Comparison of ENCODE assay signal across 1 cellular context in the genomic region with DNA sequence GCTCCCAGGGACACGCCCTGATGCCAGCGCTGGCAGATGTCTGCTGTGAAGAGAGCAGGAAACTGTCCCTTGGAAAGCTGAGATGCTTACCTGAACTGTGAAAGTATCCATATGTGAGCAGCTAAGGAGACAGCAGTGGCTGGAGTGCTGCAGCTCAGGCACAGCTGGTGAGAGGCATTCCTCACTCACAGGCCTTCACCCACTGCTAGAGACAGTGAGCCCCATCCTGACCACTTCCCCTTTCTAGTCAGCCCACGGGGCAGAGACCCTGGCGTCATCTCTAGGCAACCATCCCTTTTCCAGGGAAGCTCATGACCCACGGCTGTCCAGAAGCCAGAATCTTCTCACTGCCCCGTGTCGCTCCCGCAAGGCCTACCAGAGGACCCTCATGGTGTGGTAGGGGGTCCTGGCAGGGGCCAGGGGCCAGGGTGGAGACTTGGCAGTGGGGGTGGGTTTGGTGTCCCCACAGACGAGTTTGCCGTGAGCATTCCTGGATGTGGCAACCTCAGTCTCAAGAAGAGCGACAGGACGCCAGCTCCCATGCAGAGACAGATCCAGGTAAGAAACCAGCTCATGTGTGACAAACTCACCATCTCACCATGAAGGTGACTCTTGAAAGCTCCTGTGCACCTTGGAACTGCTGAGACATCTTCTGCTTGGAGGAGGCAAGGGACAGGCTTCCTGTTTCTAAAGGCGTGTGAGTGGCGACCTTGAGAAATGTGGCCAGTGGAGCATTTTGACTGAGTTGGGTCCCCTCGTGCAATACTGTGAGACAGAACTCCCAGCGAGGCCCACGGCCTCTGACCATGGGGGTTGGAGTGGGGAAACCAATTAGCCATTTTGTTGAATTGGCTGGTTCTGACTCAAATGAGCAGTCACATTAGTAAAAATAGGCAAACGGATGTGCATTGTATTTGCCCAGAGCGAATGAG.
TF ChIP-seq lines count a peak whose summit lies in the region.

A gene (minus strand): TSS at position 216 of the 932 bp plus-strand sequence. CDS start 105 bp downstream, at position 111.

TF ChIP-seq in GM12878, 131 proteins besides CTCF, POLR2A, EP300 and RAD21 (continued from another document):
- TF ChIP-seq, protein P1, sequence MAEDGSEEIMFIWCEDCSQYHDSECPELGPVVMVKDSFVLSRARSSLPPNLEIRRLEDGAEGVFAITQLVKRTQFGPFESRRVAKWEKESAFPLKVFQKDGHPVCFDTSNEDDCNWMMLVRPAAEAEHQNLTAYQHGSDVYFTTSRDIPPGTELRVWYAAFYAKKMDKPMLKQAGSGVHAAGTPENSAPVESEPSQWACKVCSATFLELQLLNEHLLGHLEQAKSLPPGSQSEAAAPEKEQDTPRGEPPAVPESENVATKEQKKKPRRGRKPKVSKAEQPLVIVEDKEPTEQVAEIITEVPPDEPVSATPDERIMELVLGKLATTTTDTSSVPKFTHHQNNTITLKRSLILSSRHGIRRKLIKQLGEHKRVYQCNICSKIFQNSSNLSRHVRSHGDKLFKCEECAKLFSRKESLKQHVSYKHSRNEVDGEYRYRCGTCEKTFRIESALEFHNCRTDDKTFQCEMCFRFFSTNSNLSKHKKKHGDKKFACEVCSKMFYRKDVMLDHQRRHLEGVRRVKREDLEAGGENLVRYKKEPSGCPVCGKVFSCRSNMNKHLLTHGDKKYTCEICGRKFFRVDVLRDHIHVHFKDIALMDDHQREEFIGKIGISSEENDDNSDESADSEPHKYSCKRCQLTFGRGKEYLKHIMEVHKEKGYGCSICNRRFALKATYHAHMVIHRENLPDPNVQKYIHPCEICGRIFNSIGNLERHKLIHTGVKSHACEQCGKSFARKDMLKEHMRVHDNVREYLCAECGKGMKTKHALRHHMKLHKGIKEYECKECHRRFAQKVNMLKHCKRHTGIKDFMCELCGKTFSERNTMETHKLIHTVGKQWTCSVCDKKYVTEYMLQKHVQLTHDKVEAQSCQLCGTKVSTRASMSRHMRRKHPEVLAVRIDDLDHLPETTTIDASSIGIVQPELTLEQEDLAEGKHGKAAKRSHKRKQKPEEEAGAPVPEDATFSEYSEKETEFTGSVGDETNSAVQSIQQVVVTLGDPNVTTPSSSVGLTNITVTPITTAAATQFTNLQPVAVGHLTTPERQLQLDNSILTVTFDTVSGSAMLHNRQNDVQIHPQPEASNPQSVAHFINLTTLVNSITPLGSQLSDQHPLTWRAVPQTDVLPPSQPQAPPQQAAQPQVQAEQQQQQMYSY (CRISPR knock-in tag; IDR thresholded peaks at IDR 0.05) = no peak
- TF ChIP-seq, protein P2, sequence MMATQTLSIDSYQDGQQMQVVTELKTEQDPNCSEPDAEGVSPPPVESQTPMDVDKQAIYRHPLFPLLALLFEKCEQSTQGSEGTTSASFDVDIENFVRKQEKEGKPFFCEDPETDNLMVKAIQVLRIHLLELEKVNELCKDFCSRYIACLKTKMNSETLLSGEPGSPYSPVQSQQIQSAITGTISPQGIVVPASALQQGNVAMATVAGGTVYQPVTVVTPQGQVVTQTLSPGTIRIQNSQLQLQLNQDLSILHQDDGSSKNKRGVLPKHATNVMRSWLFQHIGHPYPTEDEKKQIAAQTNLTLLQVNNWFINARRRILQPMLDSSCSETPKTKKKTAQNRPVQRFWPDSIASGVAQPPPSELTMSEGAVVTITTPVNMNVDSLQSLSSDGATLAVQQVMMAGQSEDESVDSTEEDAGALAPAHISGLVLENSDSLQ (IDR thresholded peaks at IDR 0.05) = 0 out of 2 replicates have a peak, but pooled peaks have one; percentile 39
- TF ChIP-seq, protein P3, sequence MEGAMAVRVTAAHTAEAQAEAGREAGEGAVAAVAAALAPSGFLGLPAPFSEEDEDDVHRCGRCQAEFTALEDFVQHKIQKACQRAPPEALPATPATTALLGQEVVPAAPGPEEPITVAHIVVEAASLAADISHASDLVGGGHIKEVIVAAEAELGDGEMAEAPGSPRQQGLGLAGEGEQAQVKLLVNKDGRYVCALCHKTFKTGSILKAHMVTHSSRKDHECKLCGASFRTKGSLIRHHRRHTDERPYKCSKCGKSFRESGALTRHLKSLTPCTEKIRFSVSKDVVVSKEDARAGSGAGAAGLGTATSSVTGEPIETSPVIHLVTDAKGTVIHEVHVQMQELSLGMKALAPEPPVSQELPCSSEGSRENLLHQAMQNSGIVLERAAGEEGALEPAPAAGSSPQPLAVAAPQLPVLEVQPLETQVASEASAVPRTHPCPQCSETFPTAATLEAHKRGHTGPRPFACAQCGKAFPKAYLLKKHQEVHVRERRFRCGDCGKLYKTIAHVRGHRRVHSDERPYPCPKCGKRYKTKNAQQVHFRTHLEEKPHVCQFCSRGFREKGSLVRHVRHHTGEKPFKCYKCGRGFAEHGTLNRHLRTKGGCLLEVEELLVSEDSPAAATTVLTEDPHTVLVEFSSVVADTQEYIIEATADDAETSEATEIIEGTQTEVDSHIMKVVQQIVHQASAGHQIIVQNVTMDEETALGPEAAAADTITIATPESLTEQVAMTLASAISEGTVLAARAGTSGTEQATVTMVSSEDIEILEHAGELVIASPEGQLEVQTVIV (IDR thresholded peaks at IDR 0.05; ENCODE audit: borderline replicate concordance, partially characterized antibody) = no peak
- TF ChIP-seq, protein P4, sequence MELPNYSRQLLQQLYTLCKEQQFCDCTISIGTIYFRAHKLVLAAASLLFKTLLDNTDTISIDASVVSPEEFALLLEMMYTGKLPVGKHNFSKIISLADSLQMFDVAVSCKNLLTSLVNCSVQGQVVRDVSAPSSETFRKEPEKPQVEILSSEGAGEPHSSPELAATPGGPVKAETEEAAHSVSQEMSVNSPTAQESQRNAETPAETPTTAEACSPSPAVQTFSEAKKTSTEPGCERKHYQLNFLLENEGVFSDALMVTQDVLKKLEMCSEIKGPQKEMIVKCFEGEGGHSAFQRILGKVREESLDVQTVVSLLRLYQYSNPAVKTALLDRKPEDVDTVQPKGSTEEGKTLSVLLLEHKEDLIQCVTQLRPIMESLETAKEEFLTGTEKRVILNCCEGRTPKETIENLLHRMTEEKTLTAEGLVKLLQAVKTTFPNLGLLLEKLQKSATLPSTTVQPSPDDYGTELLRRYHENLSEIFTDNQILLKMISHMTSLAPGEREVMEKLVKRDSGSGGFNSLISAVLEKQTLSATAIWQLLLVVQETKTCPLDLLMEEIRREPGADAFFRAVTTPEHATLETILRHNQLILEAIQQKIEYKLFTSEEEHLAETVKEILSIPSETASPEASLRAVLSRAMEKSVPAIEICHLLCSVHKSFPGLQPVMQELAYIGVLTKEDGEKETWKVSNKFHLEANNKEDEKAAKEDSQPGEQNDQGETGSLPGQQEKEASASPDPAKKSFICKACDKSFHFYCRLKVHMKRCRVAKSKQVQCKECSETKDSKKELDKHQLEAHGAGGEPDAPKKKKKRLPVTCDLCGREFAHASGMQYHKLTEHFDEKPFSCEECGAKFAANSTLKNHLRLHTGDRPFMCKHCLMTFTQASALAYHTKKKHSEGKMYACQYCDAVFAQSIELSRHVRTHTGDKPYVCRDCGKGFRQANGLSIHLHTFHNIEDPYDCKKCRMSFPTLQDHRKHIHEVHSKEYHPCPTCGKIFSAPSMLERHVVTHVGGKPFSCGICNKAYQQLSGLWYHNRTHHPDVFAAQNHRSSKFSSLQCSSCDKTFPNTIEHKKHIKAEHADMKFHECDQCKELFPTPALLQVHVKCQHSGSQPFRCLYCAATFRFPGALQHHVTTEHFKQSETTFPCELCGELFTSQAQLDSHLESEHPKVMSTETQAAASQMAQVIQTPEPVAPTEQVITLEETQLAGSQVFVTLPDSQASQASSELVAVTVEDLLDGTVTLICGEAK (IDR thresholded peaks at IDR 0.05; ENCODE audit: borderline replicate concordance) = no peak
- TF ChIP-seq, protein P5, sequence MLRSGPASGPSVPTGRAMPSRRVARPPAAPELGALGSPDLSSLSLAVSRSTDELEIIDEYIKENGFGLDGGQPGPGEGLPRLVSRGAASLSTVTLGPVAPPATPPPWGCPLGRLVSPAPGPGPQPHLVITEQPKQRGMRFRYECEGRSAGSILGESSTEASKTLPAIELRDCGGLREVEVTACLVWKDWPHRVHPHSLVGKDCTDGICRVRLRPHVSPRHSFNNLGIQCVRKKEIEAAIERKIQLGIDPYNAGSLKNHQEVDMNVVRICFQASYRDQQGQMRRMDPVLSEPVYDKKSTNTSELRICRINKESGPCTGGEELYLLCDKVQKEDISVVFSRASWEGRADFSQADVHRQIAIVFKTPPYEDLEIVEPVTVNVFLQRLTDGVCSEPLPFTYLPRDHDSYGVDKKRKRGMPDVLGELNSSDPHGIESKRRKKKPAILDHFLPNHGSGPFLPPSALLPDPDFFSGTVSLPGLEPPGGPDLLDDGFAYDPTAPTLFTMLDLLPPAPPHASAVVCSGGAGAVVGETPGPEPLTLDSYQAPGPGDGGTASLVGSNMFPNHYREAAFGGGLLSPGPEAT (IDR thresholded peaks at IDR 0.05; ENCODE audit: low read depth) = peak; percentile 91
- TF ChIP-seq FOXK2 (IDR thresholded peaks at IDR 0.05) (no peak), POLR2AphosphoS5 (IDR thresholded peaks at IDR 0.05; ENCODE audit: low read length) (peak; percentile 99), TARDBP (IDR thresholded peaks at IDR 0.05; ENCODE audit: borderline replicate concordance) (no peak; the same call in 1 of the 2 replicates), SPI1 (IDR thresholded peaks at IDR 0.05; ENCODE audit: borderline replicate concordance, insufficient read depth, low read depth, low read length) (peak; percentile 100), DPF2 (IDR thresholded peaks at IDR 0.05) (peak; percentile 96), HDGF (IDR thresholded peaks at IDR 0.05) (peak; percentile 28; the same call in 1 of the 2 replicates), ASH2L (IDR thresholded peaks at IDR 0.05; ENCODE audit: borderline replicate concordance, low read depth) (no peak), SMARCA5 (IDR thresholded peaks at IDR 0.05) (peak; percentile 6), MEF2A (IDR thresholded peaks at IDR 0.05; ENCODE audit: insufficient read depth, low read depth, low read length) (0 out of 2 replicates have a peak, but pooled peaks have one; percentile 39), GATAD2B (conservative IDR thresholded peaks at IDR 0.05; ENCODE audit: low read depth) (peak; percentile 90), SUZ12 (IDR thresholded peaks at IDR 0.05; ENCODE audit: unreplicated experiment) (no peak)
- TF ChIP-seq, protein P6, sequence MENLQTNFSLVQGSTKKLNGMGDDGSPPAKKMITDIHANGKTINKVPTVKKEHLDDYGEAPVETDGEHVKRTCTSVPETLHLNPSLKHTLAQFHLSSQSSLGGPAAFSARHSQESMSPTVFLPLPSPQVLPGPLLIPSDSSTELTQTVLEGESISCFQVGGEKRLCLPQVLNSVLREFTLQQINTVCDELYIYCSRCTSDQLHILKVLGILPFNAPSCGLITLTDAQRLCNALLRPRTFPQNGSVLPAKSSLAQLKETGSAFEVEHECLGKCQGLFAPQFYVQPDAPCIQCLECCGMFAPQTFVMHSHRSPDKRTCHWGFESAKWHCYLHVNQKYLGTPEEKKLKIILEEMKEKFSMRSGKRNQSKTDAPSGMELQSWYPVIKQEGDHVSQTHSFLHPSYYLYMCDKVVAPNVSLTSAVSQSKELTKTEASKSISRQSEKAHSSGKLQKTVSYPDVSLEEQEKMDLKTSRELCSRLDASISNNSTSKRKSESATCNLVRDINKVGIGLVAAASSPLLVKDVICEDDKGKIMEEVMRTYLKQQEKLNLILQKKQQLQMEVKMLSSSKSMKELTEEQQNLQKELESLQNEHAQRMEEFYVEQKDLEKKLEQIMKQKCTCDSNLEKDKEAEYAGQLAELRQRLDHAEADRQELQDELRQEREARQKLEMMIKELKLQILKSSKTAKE (IDR thresholded peaks at IDR 0.05; ENCODE audit: low read depth, poor library complexity, severe bottlenecking) = no peak
